ENCODE assay signal across 1 cellular context in genomic region chr16:68079616-68080344, GRCh38.
TF ChIP-seq lines count a peak whose summit lies in the region.

No MANE protein-coding gene starts in this region.

TF ChIP-seq in HepG2, 621 proteins besides CTCF, POLR2A, EP300 and RAD21 (continued from another document and continues in another):
- TF ChIP-seq NR2F6 (IDR thresholded peaks at IDR 0.05) (peak; percentile 92), NR2F6 (CRISPR knock-in tag; IDR thresholded peaks at IDR 0.05) (peak; percentile 97), ZNF761 (CRISPR knock-in tag; conservative IDR thresholded peaks at IDR 0.05) (peak; percentile 86; the same call in 1 of the 2 replicates), CAMTA2 (CRISPR knock-in tag; IDR thresholded peaks at IDR 0.05; ENCODE audit: borderline replicate concordance) (no peak), GABPB1 (CRISPR knock-in tag; IDR thresholded peaks at IDR 0.05) (peak; percentile 80), SRF (IDR thresholded peaks at IDR 0.05; ENCODE audit: low read depth, low read length) (peak; percentile 14; the same call in 1 of the 2 replicates), CREB3 (CRISPR knock-in tag; IDR thresholded peaks at IDR 0.05) (no peak), ZBTB43 (CRISPR knock-in tag; conservative IDR thresholded peaks at IDR 0.05) (peak; percentile 83), POGZ (CRISPR knock-in tag; IDR thresholded peaks at IDR 0.05) (peak; percentile 69), NFAT5 (CRISPR knock-in tag; IDR thresholded peaks at IDR 0.05) (0 out of 2 replicates have a peak, but pooled peaks have one; percentile 17), SATB2 (CRISPR knock-in tag; IDR thresholded peaks at IDR 0.05) (peak; percentile 88; the same call in 1 of the 2 replicates), U2AF2 (IDR thresholded peaks at IDR 0.05; ENCODE audit: low read depth, low read length) (no peak; the same call in 1 of the 2 replicates), TFDP1 (CRISPR knock-in tag; IDR thresholded peaks at IDR 0.05; ENCODE audit: borderline replicate concordance) (peak; percentile 74; the same call in 1 of the 2 replicates), TGIF2 (CRISPR knock-in tag; IDR thresholded peaks at IDR 0.05) (0 out of 2 replicates have a peak, but pooled peaks have one; percentile 7), FOXK2 (IDR thresholded peaks at IDR 0.05) (peak; percentile 97), HNRNPK (IDR thresholded peaks at IDR 0.05; ENCODE audit: low read depth, low read length, poor library complexity, severe bottlenecking) (no peak), KLF9 (CRISPR knock-in tag; IDR thresholded peaks at IDR 0.05; ENCODE audit: low read depth) (no peak), ZNF775 (CRISPR knock-in tag; IDR thresholded peaks at IDR 0.05; ENCODE audit: borderline replicate concordance) (peak; percentile 99), KAT7 (CRISPR knock-in tag; IDR thresholded peaks at IDR 0.05; ENCODE audit: borderline replicate concordance) (no peak; the same call in 1 of the 2 replicates), NR2F2 (IDR thresholded peaks at IDR 0.05; ENCODE audit: borderline replicate concordance, low read depth) (no peak), HMGXB3 (CRISPR knock-in tag; IDR thresholded peaks at IDR 0.05; ENCODE audit: borderline replicate concordance) (peak; percentile 87; the same call in 1 of the 2 replicates), ZNF232 (CRISPR knock-in tag; IDR thresholded peaks at IDR 0.05; ENCODE audit: borderline replicate concordance) (peak; percentile 94; the same call in 1 of the 2 replicates), TCF12 (IDR thresholded peaks at IDR 0.05) (no peak), TCF12 (CRISPR knock-in tag; IDR thresholded peaks at IDR 0.05) (peak; percentile 58; the same call in 1 of the 2 replicates), ZFP41 (CRISPR knock-in tag; IDR thresholded peaks at IDR 0.05; ENCODE audit: borderline replicate concordance) (peak; percentile 87; the same call in 1 of the 2 replicates), ELK4 (CRISPR knock-in tag; IDR thresholded peaks at IDR 0.05; ENCODE audit: borderline replicate concordance) (no peak; the same call in 1 of the 2 replicates), ZBTB7A (CRISPR knock-in tag; IDR thresholded peaks at IDR 0.05) (peak; percentile 83; the same call in 1 of the 2 replicates), SUZ12 (IDR thresholded peaks at IDR 0.05; ENCODE audit: low read depth, low read length) (no peak), ZNF672 (CRISPR knock-in tag; IDR thresholded peaks at IDR 0.05) (no peak), TRIM24 (CRISPR knock-in tag; IDR thresholded peaks at IDR 0.05) (no peak), PLRG1 (conservative IDR thresholded peaks at IDR 0.05) (no peak), POLR2AphosphoS5 (IDR thresholded peaks at IDR 0.05; ENCODE audit: low read depth, low read length) (peak; percentile 71), ARNT2 (CRISPR knock-in tag; IDR thresholded peaks at IDR 0.05; ENCODE audit: low read depth) (peak; percentile 94), FUBP1 (CRISPR knock-in tag; IDR thresholded peaks at IDR 0.05; ENCODE audit: borderline replicate concordance) (0 out of 2 replicates have a peak, but pooled peaks have one; percentile 24), KLF12 (CRISPR knock-in tag; IDR thresholded peaks at IDR 0.05; ENCODE audit: borderline replicate concordance) (peak; percentile 95), SAFB2 (CRISPR knock-in tag; IDR thresholded peaks at IDR 0.05; ENCODE audit: borderline replicate concordance, low read depth) (peak; percentile 71; the same call in 1 of the 2 replicates), ZNF207 (IDR thresholded peaks at IDR 0.05; ENCODE audit: borderline replicate concordance) (no peak), ZNF605 (CRISPR knock-in tag; IDR thresholded peaks at IDR 0.05) (no peak; the same call in 1 of the 2 replicates), ZNF234 (CRISPR knock-in tag; conservative IDR thresholded peaks at IDR 0.05) (0 out of 2 replicates have a peak, but pooled peaks have one; percentile 62), MTA3 (CRISPR knock-in tag; IDR thresholded peaks at IDR 0.05) (no peak), ARNTL (CRISPR knock-in tag; IDR thresholded peaks at IDR 0.05) (peak; percentile 82), FOXO1 (CRISPR knock-in tag; IDR thresholded peaks at IDR 0.05) (peak; percentile 100), LRRFIP1 (CRISPR knock-in tag; conservative IDR thresholded peaks at IDR 0.05) (no peak), GFI1 (CRISPR knock-in tag; IDR thresholded peaks at IDR 0.05; ENCODE audit: borderline replicate concordance) (peak; percentile 93), SAP130 (CRISPR knock-in tag; IDR thresholded peaks at IDR 0.05; ENCODE audit: low read depth) (peak; percentile 99), ZNF235 (CRISPR knock-in tag; IDR thresholded peaks at IDR 0.05; ENCODE audit: borderline replicate concordance) (no peak), ZNF296 (CRISPR knock-in tag; conservative IDR thresholded peaks at IDR 0.05) (no peak)
